Comparison of ENCODE assay signal across 19 cellular contexts in genomic region chrX:129791336-129791735, GRCh38. TPM values are rescaled to one million over a fixed set of nuclear protein-coding genes. Genes with fewer than 3 reads are reported as not detected.
"Had no signal": no experiment of that assay in that cellular context is flagged by ENCODE, and none has a peak within 500 bp of the region (broad histone marks: within the 10 kb centered on the region; RNA-seq: fewer than 3 reads in every experiment).

No MANE protein-coding gene starts in this region.

- H3K27me3 Mint-ChIP-seq: activated T-helper 17 cell treated with anti-CD3 and anti-CD28 coated beads, Interleukin-2, amount 50 U/mL, for 72 hours; central memory CD8-positive, alpha-beta T cell had no signal

- H3K27me3 ChIP-seq: ascending aorta, left lung, ovary, stomach, vagina had no signal

- H3K27ac Mint-ChIP-seq: activated T-helper 17 cell treated with anti-CD3 and anti-CD28 coated beads, Interleukin-2, amount 50 U/mL, for 72 hours; mesothelial cell of epicardium; T-helper 2 cell treated with Interferon-gamma antibody and Interleukin-4, amounts not matched to agents 5 μg/mL and 100 μg/mL, for 36 hours had no signal

- H3K36me3 Mint-ChIP-seq: mesothelial cell of epicardium had no signal

- H3K9me3 Mint-ChIP-seq: activated T-helper 17 cell treated with anti-CD3 and anti-CD28 coated beads, Interleukin-2, amount 50 U/mL, for 72 hours; central memory CD8-positive, alpha-beta T cell; neural crest cell; T-helper 2 cell treated with Interferon-gamma antibody and Interleukin-4, amounts not matched to agents 5 μg/mL and 100 μg/mL, for 36 hours had no signal

- H3K4me1 Mint-ChIP-seq: activated T-helper 17 cell treated with anti-CD3 and anti-CD28 coated beads, Interleukin-2, amount 50 U/mL, for 72 hours; mesothelial cell of epicardium; neural crest cell had no signal

- ATAC-seq: activated T-helper 17 cell treated with anti-CD3 and anti-CD28 coated beads, Interleukin-2, amount 50 U/mL, for 72 hours; left lung; psoas muscle; right cardiac atrium had no signal

- H3K4me3 Mint-ChIP-seq: activated T-helper 17 cell treated with anti-CD3 and anti-CD28 coated beads, Interleukin-2, amount 50 U/mL, for 72 hours; central memory CD8-positive, alpha-beta T cell; mesothelial cell of epicardium; neural crest cell; T-helper 2 cell treated with Interferon-gamma antibody and Interleukin-4, amounts not matched to agents 5 μg/mL and 100 μg/mL, for 36 hours had no signal

- H3K9me3 ChIP-seq: ascending aorta, left lung, ovary, psoas muscle, stomach, vagina had no signal

- H3K36me3 ChIP-seq: ascending aorta, ovary, vagina had no signal

- H3K4me3 ChIP-seq: ascending aorta, left lung, ovary, psoas muscle, stomach, vagina had no signal

- H3K27ac ChIP-seq: ascending aorta, left lung, ovary, psoas muscle, stomach, vagina had no signal

- H3K4me1 ChIP-seq: ascending aorta, left lung, psoas muscle, stomach, vagina had no signal

- DNase-seq: activated naive CD4-positive, alpha-beta T cell; cortex of kidney; left lung; ovary; psoas muscle; right cardiac atrium; small intestine; stimulated activated CD4-positive, alpha-beta T cell treated with anti-CD3 and anti-CD28 coated beads, Interleukin-4, amount 100 ng/mL, for 1 hour; stomach; trophoblast cell had no signal

RNA-seq across cellular contexts. Expression of gene SASH3, which starts 11.6 kb away (rescaled TPM):
- total RNA-seq: kidney epithelial cell, lung microvascular endothelial cell, mesothelial cell of epicardium, neural crest cell had no signal

RNA-seq across cellular contexts. Expression of gene XPNPEP2, which starts 52.6 kb away (rescaled TPM):
- total RNA-seq: kidney epithelial cell, lung microvascular endothelial cell had no signal
